Comparison of ENCODE assay signal across 11 cellular contexts in the genomic region with DNA sequence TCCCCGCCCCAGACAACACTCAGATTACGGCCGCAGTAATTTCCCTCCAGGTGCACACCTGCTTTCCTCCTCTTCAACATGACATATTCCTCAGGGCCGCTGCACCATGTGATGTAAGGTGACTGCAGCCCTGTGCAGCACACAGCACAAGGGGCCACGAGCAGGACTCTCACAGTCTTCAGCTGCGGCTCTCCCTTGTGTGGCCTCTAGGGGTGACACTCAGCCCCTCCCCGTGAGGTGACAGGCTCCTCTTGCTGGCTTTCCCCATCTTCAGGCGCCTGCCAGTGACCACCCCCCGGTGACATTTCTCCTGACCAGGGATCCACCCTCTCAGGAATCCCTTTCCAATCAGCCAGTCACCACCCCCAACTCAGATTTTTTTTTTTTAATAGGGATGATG. TPM values are rescaled to one million over a fixed set of nuclear protein-coding genes. Genes with fewer than 3 reads are reported as not detected.
DNase-seq lines count a peak whose midpoint lies in the region; ATAC-seq and TF ChIP-seq lines count a peak whose summit lies in the region.
"Had no signal": no experiment of that assay in that cellular context is flagged by ENCODE, and none has a peak within 500 bp of the region (broad histone marks: within the 10 kb centered on the region; RNA-seq: fewer than 3 reads in every experiment).

No MANE protein-coding gene starts in this region.

- TF ChIP-seq CTCF in CD8-positive, alpha-beta T cell (IDR thresholded peaks at IDR 0.05) = peak; percentile 17
- TF ChIP-seq CTCF in GM12874 (IDR thresholded peaks at IDR 0.05; ENCODE audit: insufficient read depth, low read depth, low read length) (peak; percentile 45; the same call in 1 of the 2 replicates), fibroblast of pulmonary artery (IDR thresholded peaks at IDR 0.05; ENCODE audit: low read length, missing control alignments) (peak; percentile 13), left lung (IDR thresholded peaks at IDR 0.05) (no peak)

- H3K36me3 Mint-ChIP-seq in CD8-positive, alpha-beta T cell = no peaks in the 10 kb centered on the region

- no peaks in the 10 kb centered on the region for H3K9me3 Mint-ChIP-seq in CD8-positive, alpha-beta T cell

- no peak overlapping the region for H3K27ac ChIP-seq in CD8-positive, alpha-beta T cell (ENCODE audit: low read depth, low read length)
- H3K27ac ChIP-seq in left lung = no peak overlapping the region
- H3K27ac ChIP-seq: colonic mucosa had no signal

- no peaks in the 10 kb centered on the region for H3K9me3 ChIP-seq in CD8-positive, alpha-beta T cell (ENCODE audit: low read length)
- no peaks in the 10 kb centered on the region for H3K9me3 ChIP-seq in left lung
- H3K9me3 ChIP-seq: colonic mucosa had no signal

- H3K4me3 ChIP-seq in CD8-positive, alpha-beta T cell (ENCODE audit: low read depth, low read length) = no peak overlapping the region
- H3K4me3 ChIP-seq in fibroblast of pulmonary artery (replicated peaks; ENCODE audit: low read depth, low read length) (no peak overlapping the region), left lung (no peak overlapping the region)
- H3K4me3 ChIP-seq: colonic mucosa had no signal

- peaks cover 21% of the 10 kb centered on the region for H3K27me3 Mint-ChIP-seq in CD8-positive, alpha-beta T cell (ENCODE audit: low read depth)

- CTCF ChIA-PET in CD8-positive, alpha-beta T cell (lab: Charles Lee) = no interaction called here

- no peak overlapping the region for H3K4me3 Mint-ChIP-seq in CD8-positive, alpha-beta T cell

- H3K27me3 ChIP-seq in CD8-positive, alpha-beta T cell (ENCODE audit: insufficient read depth, low read length) = no peaks in the 10 kb centered on the region
- H3K27me3 ChIP-seq in left lung = peaks cover 0 to 20% of the 10 kb centered on the region in 2 donors
- H3K27me3 ChIP-seq: colonic mucosa had no signal

- H3K4me1 Mint-ChIP-seq in CD8-positive, alpha-beta T cell (ENCODE audit: low read depth) = no peaks in the 10 kb centered on the region

- intact Hi-C loops in CD8-positive, alpha-beta T cell (cut with DNase I, micrococcal nuclease) = no loop called here
- intact Hi-C loops in left lung (cut with DNase I) = no loop called here

- DNase-seq in CD8-positive, alpha-beta T cell = no peak
- DNase-seq in NCI-H510A (lab: John Stamatoyannopoulos, UW) = peak; percentile 93
- DNase-seq in fibroblast of pulmonary artery (ENCODE audit: low read depth) = no peak
- DNase-seq in stimulated activated CD4-positive, alpha-beta T cell treated with anti-CD3 and anti-CD28 coated beads, Interleukin-15, amount 100 ng/mL, for 24 hours = no peak
- DNase-seq in kidney tubule cell (ENCODE audit: low spot score) = no peak
- DNase-seq in left lung = no peak
- DNase-seq in hippocampal formation (lab: John Stamatoyannopoulos, UW) = no peak
- DNase-seq: activated T-cell treated with anti-CD3 and anti-CD28 coated beads, Interleukin-2, amount 50 U/mL, for 1 hour; colonic mucosa; posterior cingulate gyrus had no signal

- no peak overlapping the region for H3K27ac Mint-ChIP-seq in CD8-positive, alpha-beta T cell

- H3K36me3 ChIP-seq in CD8-positive, alpha-beta T cell (ENCODE audit: insufficient read depth, low read length) = no peaks in the 10 kb centered on the region
- H3K36me3 ChIP-seq in left lung = no peaks in the 10 kb centered on the region
- H3K36me3 ChIP-seq: colonic mucosa had no signal

- POLR2A ChIA-PET in CD8-positive, alpha-beta T cell (lab: Charles Lee) = interaction anchor here (0.6 kb wide), 1 partner anchor 1187 kb away, joined by 4 read pairs; no protein-coding TSS in a partner anchor

- no peaks in the 10 kb centered on the region for H3K4me1 ChIP-seq in CD8-positive, alpha-beta T cell (ENCODE audit: insufficient read depth, low read length)
- H3K4me1 ChIP-seq in left lung = peaks cover 0 to 9% of the 10 kb centered on the region in 2 donors
- H3K4me1 ChIP-seq: colonic mucosa had no signal

- ATAC-seq in CD8-positive, alpha-beta T cell = peak; percentile 38
- ATAC-seq in left lung = no peak

RNA-seq across cellular contexts. Expression of gene ABCC3, which starts 31.3 kb away (rescaled TPM):
- total RNA-seq in CD8-positive, alpha-beta T cell = not detected
- total RNA-seq in left lung = 100 to 1,000 TPM in 1 of 2 donors, 10 to 100 TPM in 1; 52.3 to 120 TPM

RNA-seq across cellular contexts. Expression of gene CACNA1G, which starts 42.8 kb away (rescaled TPM):
- total RNA-seq in CD8-positive, alpha-beta T cell = under 1 TPM in 1 of 2 experiments, not detected in 1; 0.03 TPM
- 1 to 10 TPM in 1 of 2 donors, under 1 TPM in 1; 0.50 to 4.3 TPM for total RNA-seq in left lung

RNA-seq across cellular contexts. Expression of gene SPATA20, which starts 56.4 kb away (rescaled TPM):
- 10 to 100 TPM; 33.0 to 37.2 TPM for total RNA-seq in CD8-positive, alpha-beta T cell
- total RNA-seq in left lung = 10 to 100 TPM; 37.6 to 57.2 TPM

Comparison
In these comparisons a context has a peak if more than half of its experiments do, and no peak if none do; other contexts are left out.
1. CTCF ChIP-seq: peak in CD8-positive, alpha-beta T cell (single experiment), GM12874 (single experiment) and fibroblast of pulmonary artery (single experiment); none in left lung (0 of 2).
2. RNA of gene ABCC3, which starts 31.3 kb away (total RNA-seq): 52.3 to 120 TPM in left lung; not detected in CD8-positive, alpha-beta T cell; every median in the first group is over 10 times any median in the second.